ENCODE assay signal across 11 cellular contexts in genomic region chr3:138775254-138775595, GRCh38. TPM values are rescaled to one million over a fixed set of nuclear protein-coding genes. Genes with fewer than 3 reads are reported as not detected.
A peak's percentile ranks its signal among the peaks of the same experiment; 100 is the strongest.
DNase-seq lines count a peak whose midpoint lies in the region; ATAC-seq, FAIRE-seq and TF ChIP-seq lines count a peak whose summit lies in the region.
"Had no signal": no experiment of that assay in that cellular context is flagged by ENCODE, and none has a peak within 500 bp of the region (broad histone marks: within the 10 kb centered on the region; RNA-seq: fewer than 3 reads in every experiment).

No MANE protein-coding gene starts in this region.

- H3K9me3 ChIP-seq in uterus = no peaks in the 10 kb centered on the region

- no peak for FAIRE-seq in GM19239 (lab: Jason Lieb, UNC)

- POLR2A ChIA-PET in activated CD4-positive, alpha-beta T cell treated with anti-CD3 and anti-CD28 coated beads, Interleukin-2, amount 10 ng/mL, durations not matched to agents 7 days and 5 days (lab: Charles Lee) = no interaction called here

- H3K27ac Mint-ChIP-seq in chondrocyte (ENCODE audit: unreplicated experiment) = peak overlapping the region; percentile 94
- peak overlapping the region; percentile 84 for H3K27ac Mint-ChIP-seq in mesothelial cell of epicardium
- no peak overlapping the region for H3K27ac Mint-ChIP-seq in activated CD4-positive, alpha-beta T cell treated with anti-CD3 and anti-CD28 coated beads, Interleukin-2, amount 10 ng/mL, durations not matched to agents 7 days and 5 days
- H3K27ac Mint-ChIP-seq in stimulated activated naive B cell treated with anti-CD40 and anti-IgM and Interleukin-4, amounts not matched to agents 10 μg/mL and 1 μg/mL and 100 μg/mL, for 72 hours = no peak overlapping the region
- H3K27ac Mint-ChIP-seq: B cell; T-helper 1 cell treated with Interleukin-12 subunit alpha and Interleukin-12 subunit beta and Interleukin-4 antibody, amounts not matched to agents 30 μg/mL and 1 μg/mL, for 36 hours had no signal

- ATAC-seq in stimulated activated naive B cell treated with anti-CD40 and anti-IgM and Interleukin-4, amounts not matched to agents 10 μg/mL and 1 μg/mL and 100 μg/mL, for 72 hours (replicated peaks) = no peak

- H3K4me3 ChIP-seq in uterus = no peak overlapping the region

- H3K4me3 Mint-ChIP-seq in chondrocyte (ENCODE audit: unreplicated experiment) (no peak overlapping the region), mesothelial cell of epicardium (no peak overlapping the region)
- H3K4me3 Mint-ChIP-seq in activated CD4-positive, alpha-beta T cell treated with anti-CD3 and anti-CD28 coated beads, Interleukin-2, amount 10 ng/mL, durations not matched to agents 7 days and 5 days = no peak overlapping the region
- H3K4me3 Mint-ChIP-seq in stimulated activated naive B cell treated with anti-CD40 and anti-IgM and Interleukin-4, amounts not matched to agents 10 μg/mL and 1 μg/mL and 100 μg/mL, for 72 hours = no peak overlapping the region
- H3K4me3 Mint-ChIP-seq: B cell; T-helper 1 cell treated with Interleukin-12 subunit alpha and Interleukin-12 subunit beta and Interleukin-4 antibody, amounts not matched to agents 30 μg/mL and 1 μg/mL, for 36 hours had no signal

- no peak for TF ChIP-seq CTCF in chondrocyte (IDR thresholded peaks at IDR 0.05)
- TF ChIP-seq CTCF in mesothelial cell of epicardium (IDR thresholded peaks at IDR 0.05; ENCODE audit: unreplicated experiment) = no peak
- no peak for TF ChIP-seq CTCF in uterus (IDR thresholded peaks at IDR 0.05)

- CTCF ChIA-PET in activated CD4-positive, alpha-beta T cell treated with anti-CD3 and anti-CD28 coated beads, Interleukin-2, amount 10 ng/mL, durations not matched to agents 7 days and 5 days (lab: Charles Lee) = no interaction called here

- peaks cover 0 to 19% of the 10 kb centered on the region in 2 donors for H3K4me1 ChIP-seq in uterus

- TF ChIP-seq POLR2A in uterus (IDR thresholded peaks at IDR 0.05) = no peak

- peak overlapping the region; percentile 46 to 78 for H3K27ac ChIP-seq in uterus

- H3K9me3 Mint-ChIP-seq in chondrocyte (ENCODE audit: low read depth) (no peaks in the 10 kb centered on the region), mesothelial cell of epicardium (no peaks in the 10 kb centered on the region)
- peaks cover 3% of the 10 kb centered on the region for H3K9me3 Mint-ChIP-seq in activated CD4-positive, alpha-beta T cell treated with anti-CD3 and anti-CD28 coated beads, Interleukin-2, amount 10 ng/mL, durations not matched to agents 7 days and 5 days
- no peaks in the 10 kb centered on the region for H3K9me3 Mint-ChIP-seq in stimulated activated naive B cell treated with anti-CD40 and anti-IgM and Interleukin-4, amounts not matched to agents 10 μg/mL and 1 μg/mL and 100 μg/mL, for 72 hours
- H3K9me3 Mint-ChIP-seq: T-helper 1 cell treated with Interleukin-12 subunit alpha and Interleukin-12 subunit beta and Interleukin-4 antibody, amounts not matched to agents 30 μg/mL and 1 μg/mL, for 36 hours had no signal

- DNase-seq in NOMO-1 treated with DMSO at 0.1 percent for 48 hours (lab: John Stamatoyannopoulos, UW; ENCODE audit: unreplicated experiment) (peak; percentile 18), NOMO-1 treated with dmso at 0.1 percent for 144 hours (lab: John Stamatoyannopoulos, UW; ENCODE audit: unreplicated experiment) (no peak), chondrocyte (ENCODE audit: low spot score) (no peak), mesothelial cell of epicardium (ENCODE audit: low spot score in 2 of 2, unreplicated experiment in 2 of 2) (no peak), uterus (no peak), GM19239 (ENCODE audit: insufficient read length, low spot score) (no peak)
- no peak for DNase-seq in activated CD4-positive, alpha-beta T cell treated with anti-CD3 and anti-CD28 coated beads, Interleukin-2, amount 10 ng/mL, durations not matched to agents 7 days and 5 days
- DNase-seq in stimulated activated naive B cell treated with anti-CD40 and anti-IgM and Interleukin-4, amounts not matched to agents 10 μg/mL and 1 μg/mL and 100 μg/mL, for 72 hours = no peak
- DNase-seq: stimulated activated CD4-positive, alpha-beta T cell treated with anti-CD3 and anti-CD28 coated beads, Interleukin-4, amount 100 ng/mL, for 1 hour had no signal

- peaks cover 35% of the 10 kb centered on the region for H3K4me1 Mint-ChIP-seq in chondrocyte (ENCODE audit: low read depth)
- H3K4me1 Mint-ChIP-seq in mesothelial cell of epicardium = peaks cover 13% of the 10 kb centered on the region
- H3K4me1 Mint-ChIP-seq in activated CD4-positive, alpha-beta T cell treated with anti-CD3 and anti-CD28 coated beads, Interleukin-2, amount 10 ng/mL, durations not matched to agents 7 days and 5 days = peaks cover 41% of the 10 kb centered on the region
- peaks cover 4 to 12% of the 10 kb centered on the region in 2 donors for H3K4me1 Mint-ChIP-seq in stimulated activated naive B cell treated with anti-CD40 and anti-IgM and Interleukin-4, amounts not matched to agents 10 μg/mL and 1 μg/mL and 100 μg/mL, for 72 hours

- H3K27me3 ChIP-seq in uterus = no peaks in the 10 kb centered on the region

- H3K27me3 Mint-ChIP-seq in chondrocyte (ENCODE audit: low read depth) (no peaks in the 10 kb centered on the region), mesothelial cell of epicardium (ENCODE audit: low read depth) (no peaks in the 10 kb centered on the region)
- no peaks in the 10 kb centered on the region for H3K27me3 Mint-ChIP-seq in activated CD4-positive, alpha-beta T cell treated with anti-CD3 and anti-CD28 coated beads, Interleukin-2, amount 10 ng/mL, durations not matched to agents 7 days and 5 days
- no peaks in the 10 kb centered on the region for H3K27me3 Mint-ChIP-seq in stimulated activated naive B cell treated with anti-CD40 and anti-IgM and Interleukin-4, amounts not matched to agents 10 μg/mL and 1 μg/mL and 100 μg/mL, for 72 hours
- H3K27me3 Mint-ChIP-seq: B cell had no signal

- H3K36me3 Mint-ChIP-seq in chondrocyte (ENCODE audit: low read depth) (no peaks in the 10 kb centered on the region), mesothelial cell of epicardium (no peaks in the 10 kb centered on the region)
- peaks cover 10% of the 10 kb centered on the region for H3K36me3 Mint-ChIP-seq in activated CD4-positive, alpha-beta T cell treated with anti-CD3 and anti-CD28 coated beads, Interleukin-2, amount 10 ng/mL, durations not matched to agents 7 days and 5 days (ENCODE audit: low read depth)
- peaks cover 8 to 16% of the 10 kb centered on the region in 2 donors for H3K36me3 Mint-ChIP-seq in stimulated activated naive B cell treated with anti-CD40 and anti-IgM and Interleukin-4, amounts not matched to agents 10 μg/mL and 1 μg/mL and 100 μg/mL, for 72 hours

- no peaks in the 10 kb centered on the region for H3K36me3 ChIP-seq in uterus

- intact Hi-C loops in uterus (cut with DNase I; ENCODE audit: low total_unique reads) = no loop called here

RNA-seq across cellular contexts. Expression of gene PIK3CB, which starts 59.5 kb away (rescaled TPM):
- total RNA-seq in chondrocyte (19.5 to 25.9 TPM (median 21.2 TPM) in 3 replicates), mesothelial cell of epicardium (19.1 to 23.5 TPM (median 20.2 TPM) in 3 replicates), uterus (10 to 100 TPM in 2 of 4 donors, 1 to 10 TPM in 2; 5.6 to 37.5 (median 17.0) TPM)
- total RNA-seq in activated CD4-positive, alpha-beta T cell treated with anti-CD3 and anti-CD28 coated beads, Interleukin-2, amount 10 ng/mL, durations not matched to agents 7 days and 5 days = 10 to 100 TPM; 15.5 to 16.7 TPM

Comparison
In these comparisons a context has a peak if more than half of its experiments do, and no peak if none do; other contexts are left out.
1. H3K27ac Mint-ChIP-seq: peak in chondrocyte (single experiment) and mesothelial cell of epicardium (single experiment); none in activated CD4-positive, alpha-beta T cell treated with anti-CD3 and anti-CD28 coated beads, Interleukin-2, amount 10 ng/mL, durations not matched to agents 7 days and 5 days (single experiment) and stimulated activated naive B cell treated with anti-CD40 and anti-IgM and Interleukin-4, amounts not matched to agents 10 μg/mL and 1 μg/mL and 100 μg/mL, for 72 hours (single experiment).